8 cellular contexts compared by ENCODE assay signal in the genomic region with DNA sequence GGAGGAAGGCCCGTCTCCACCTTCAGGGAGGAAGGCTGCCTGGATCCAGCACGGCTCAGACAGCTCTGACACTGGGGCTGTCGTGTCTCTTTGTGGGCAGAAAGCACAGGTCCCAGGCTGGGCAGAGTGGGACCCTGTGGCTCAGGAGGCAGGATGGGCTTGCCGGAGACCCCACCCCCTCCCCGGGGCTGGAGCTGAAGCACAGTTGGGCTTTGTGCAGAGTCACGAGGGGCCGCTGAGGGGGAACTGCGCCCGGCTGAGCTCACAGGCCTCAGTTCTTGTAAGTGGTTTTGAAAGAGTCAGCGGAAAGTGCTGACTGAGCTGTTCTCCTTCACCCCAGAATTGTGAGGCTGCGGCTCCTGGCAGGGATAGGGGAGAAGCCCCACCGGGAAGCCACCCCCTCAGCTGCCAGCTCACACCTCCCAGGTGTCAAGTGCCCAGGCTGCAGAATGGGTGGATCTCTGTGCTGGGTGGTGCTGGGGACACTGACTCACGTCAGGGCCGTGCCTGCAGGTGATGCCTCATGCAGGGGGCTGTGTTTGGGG. TPM values are rescaled to one million over a fixed set of nuclear protein-coding genes. Genes with fewer than 3 reads are reported as not detected.
DNase-seq lines count a peak whose midpoint lies in the region; ATAC-seq, FAIRE-seq and TF ChIP-seq lines count a peak whose summit lies in the region.

No MANE protein-coding gene starts in this region.

- H3K4me3 ChIP-seq in bronchial epithelial cell (ENCODE audit: low read depth, low read length) (no peak overlapping the region), lower lobe of right lung (no peak overlapping the region)

- no peaks in the 10 kb centered on the region for H3K36me3 ChIP-seq in bronchial epithelial cell (ENCODE audit: control insufficient read depth, insufficient read depth, low read length)
- no peaks in the 10 kb centered on the region for H3K36me3 ChIP-seq in lower lobe of right lung

- peak; percentile 43 for FAIRE-seq in bronchial epithelial cell (lab: Jason Lieb, UNC)

- intact Hi-C loops in lower lobe of right lung (cut with DNase I): no loop called here

- H3K27me3 ChIP-seq in bronchial epithelial cell (ENCODE audit: control insufficient read depth, insufficient read depth, low read length): no peaks in the 10 kb centered on the region
- H3K27me3 ChIP-seq in lower lobe of right lung (ENCODE audit: low read depth): no peaks in the 10 kb centered on the region

- TF ChIP-seq CTCF in bronchial epithelial cell (IDR thresholded peaks at IDR 0.05; ENCODE audit: insufficient read depth, low read length, severe bottlenecking) (no peak), lower lobe of right lung (IDR thresholded peaks at IDR 0.05) (no peak)

- H3K27ac ChIP-seq in lower lobe of right lung (no peak overlapping the region), temporal lobe (ENCODE audit: low read depth, low read length) (peak overlapping the region; percentile 92)

- peaks cover 16% of the 10 kb centered on the region for H3K4me1 ChIP-seq in lower lobe of right lung

- ATAC-seq in lower lobe of right lung (peak; percentile 26 to 42), HG03135 (IDR thresholded peaks at IDR 0.05; ENCODE audit: unreplicated experiment) (no peak)

- peak in 13 of 14 donors; percentile 20 to 94 (median 83) for DNase-seq in C1 segment of cervical spinal cord (lab: John Stamatoyannopoulos, UW)
- peak; percentile 35 to 55 for DNase-seq in NOMO-1 (lab: John Stamatoyannopoulos, UW; ENCODE audit: unreplicated experiment in 2 of 2)
- peak; percentile 66 for DNase-seq in bronchial epithelial cell (ENCODE audit: low read depth)
- DNase-seq in lower lobe of right lung: peak; percentile 57
- DNase-seq in OCI-M2 (lab: John Stamatoyannopoulos, UW; ENCODE audit: unreplicated experiment): no peak
- DNase-seq in NCI-H128 (lab: John Stamatoyannopoulos, UW; ENCODE audit: unreplicated experiment): no peak

- no peaks in the 10 kb centered on the region for H3K9me3 ChIP-seq in lower lobe of right lung

RNA-seq across cellular contexts. Expression of gene SMOX, which starts 12.2 kb away (rescaled TPM):
- total RNA-seq in bronchial epithelial cell (19.0 and 27.1 TPM in 2 replicates), lower lobe of right lung (5.3 TPM), temporal lobe (7.6 TPM)

Comparison
In these comparisons a context has a peak if more than half of its experiments do, and no peak if none do; other contexts are left out.
1. DNase-seq: peak in C1 segment of cervical spinal cord (13 of 14), NOMO-1 (2 of 2), bronchial epithelial cell (single experiment) and lower lobe of right lung (single experiment); none in OCI-M2 (single experiment) and NCI-H128 (single experiment).